21 cellular contexts compared by ENCODE assay signal in genomic region chr9:111744363-111744762, GRCh38. TPM values are rescaled to one million over a fixed set of nuclear protein-coding genes. Genes with fewer than 3 reads are reported as not detected.
DNase-seq lines count a peak whose midpoint lies in the region; ATAC-seq and TF ChIP-seq lines count a peak whose summit lies in the region.
"Had no signal": no experiment of that assay in that cellular context is flagged by ENCODE, and none has a peak within 500 bp of the region (broad histone marks: within the 10 kb centered on the region; RNA-seq: fewer than 3 reads in every experiment).

No MANE protein-coding gene starts in this region.

- no peaks in the 10 kb centered on the region for H3K27me3 Mint-ChIP-seq in MCF 10A (ENCODE audit: insufficient read depth, unreplicated experiment)

- H2BK12ac ChIP-seq in mesenchymal stem cell (ENCODE audit: low read length in 2 of 2), result no peak overlapping the region

- H3K14ac ChIP-seq in mesenchymal stem cell (ENCODE audit: low read length in 2 of 2), result no peak overlapping the region

- no peaks in the 10 kb centered on the region for H3K36me3 Mint-ChIP-seq in MCF 10A (ENCODE audit: insufficient read depth, unreplicated experiment)

- H3K4ac ChIP-seq in mesenchymal stem cell (ENCODE audit: low read depth in 1 of 2, low read length in 2 of 2), result no peak overlapping the region

- H3K4me1 Mint-ChIP-seq in MCF 10A (ENCODE audit: insufficient read depth, unreplicated experiment), result peaks cover 23% of the 10 kb centered on the region

- CTCF ChIA-PET in MCF 10A (lab: Yijun Ruan, JAX) (interaction anchor here (1.1 to 1.6 kb wide), 4 partner anchors 123 to 354 kb away, joined by 3 to 7 read pairs (median 3); no protein-coding TSS in a partner anchor), mammary epithelial cell (lab: Charles Lee; ENCODE audit: low non-redundant PET) (no interaction called here)

- no peak for DNase-seq in MCF 10A (ENCODE audit: unreplicated experiment)
- DNase-seq in breast epithelium (ENCODE audit: low spot score in 2 of 2), result no peak
- DNase-seq in mammary epithelial cell, result no peak
- peak; percentile 40 for DNase-seq in mesenchymal stem cell
- DNase-seq in NCI-H69 (lab: John Stamatoyannopoulos, UW), result no peak
- no peak for DNase-seq in cardiac septum (ENCODE audit: low spot score)
- DNase-seq in gastrocnemius medialis, result no peak
- DNase-seq: C1 segment of cervical spinal cord; DMS 273 treated with DMSO at 0.1 percent for 48 hours; H7; MM.1S; NCI-H1105; NCI-H1694 treated with DMSO at 0.1 percent for 48 hours; NCI-H226; NCI-H526; NK-92 treated with Interleukin-12 subunit alpha and Interleukin-12 subunit beta, amount 100 ng/mL, for 24 hours had no signal

- H3K4me3 Mint-ChIP-seq in MCF 10A (ENCODE audit: unreplicated experiment), result no peak overlapping the region

- intact Hi-C loops in MCF 10A (cut with micrococcal nuclease), result no loop called here
- intact Hi-C loops in breast epithelium (cut with DNase I; ENCODE audit: low total_unique reads), result no loop called here
- intact Hi-C loops in mammary epithelial cell (cut with micrococcal nuclease), result loop anchor here (5.0 kb wide), 1 partner anchor 147 kb away; the partner anchor contains the start of gene PTGR1
- intact Hi-C loops in cardiac septum (cut with DNase I), result no loop called here
- intact Hi-C loops in gastrocnemius medialis (cut with DNase I; ENCODE audit: low total_unique reads), result no loop called here

- H3K9me3 ChIP-seq in breast epithelium (no peaks in the 10 kb centered on the region), mammary epithelial cell (replicated peaks; ENCODE audit: insufficient read depth, low read length) (no peaks in the 10 kb centered on the region), mesenchymal stem cell (ENCODE audit: control insufficient read depth, low read length) (no peaks in the 10 kb centered on the region), gastrocnemius medialis (no peaks in the 10 kb centered on the region)

- H2AFZ ChIP-seq in mammary epithelial cell (ENCODE audit: low read depth, low read length) (peak overlapping the region; percentile 34), mesenchymal stem cell (ENCODE audit: low read depth, low read length) (no peak overlapping the region)

- H3K27me3 ChIP-seq in breast epithelium (no peaks in the 10 kb centered on the region), mammary epithelial cell (ENCODE audit: insufficient read depth, low read length) (no peaks in the 10 kb centered on the region), mesenchymal stem cell (ENCODE audit: control insufficient read depth in 1 of 2, insufficient read depth in 1 of 2, low read length in 2 of 2) (no peaks in the 10 kb centered on the region), gastrocnemius medialis (no peaks in the 10 kb centered on the region)

- no peak overlapping the region for H3K23ac ChIP-seq in mesenchymal stem cell (ENCODE audit: low read length in 2 of 2)

- no peaks in the 10 kb centered on the region for H3K79me1 ChIP-seq in mesenchymal stem cell (replicated peaks; ENCODE audit: low read length, poor library complexity, severe bottlenecking)

- H3K4me1 ChIP-seq in breast epithelium, result no peaks in the 10 kb centered on the region
- H3K4me1 ChIP-seq in mammary epithelial cell (ENCODE audit: insufficient read depth, low read length), result peaks cover 26% of the 10 kb centered on the region
- no peaks in the 10 kb centered on the region for H3K4me1 ChIP-seq in mesenchymal stem cell (ENCODE audit: control insufficient read depth, insufficient read depth, low read depth, low read length)
- no peaks in the 10 kb centered on the region for H3K4me1 ChIP-seq in gastrocnemius medialis

- H4K8ac ChIP-seq in mesenchymal stem cell (ENCODE audit: low read length), result no peak overlapping the region

- no peak overlapping the region for H2BK15ac ChIP-seq in mesenchymal stem cell (ENCODE audit: low read depth, poor library complexity, severe bottlenecking)

- H3K27ac ChIP-seq in breast epithelium (no peak overlapping the region), mammary epithelial cell (ENCODE audit: insufficient read depth, low read depth, low read length) (peak overlapping the region; percentile 97), mesenchymal stem cell (ENCODE audit: low read length, poor library complexity, severe bottlenecking) (no peak overlapping the region), gastrocnemius medialis (no peak overlapping the region)
- H3K27ac ChIP-seq: SK-N-MC had no signal

- POLR2A ChIA-PET in MCF 10A (lab: Yijun Ruan, JAX), result interaction anchor here (0.6 to 4.2 kb wide), 18 partner anchors 8 to 973 kb away, joined by 3 to 17 read pairs (median 5); partner anchors contain the start of genes DNAJC25, GNG10, HSDL2 and UGCG

- TF ChIP-seq CTCF in MCF 10A (IDR thresholded peaks at IDR 0.05; ENCODE audit: unreplicated experiment) (no peak), breast epithelium (IDR thresholded peaks at IDR 0.05) (no peak), mammary epithelial cell (conservative IDR thresholded peaks at IDR 0.05 in 1 of 2, IDR thresholded peaks at IDR 0.05 in 1 of 2; ENCODE audit: extremely low read depth in 1 of 2, insufficient read depth in 1 of 2, low read depth in 1 of 2, low read length in 2 of 2) (no peak), gastrocnemius medialis (IDR thresholded peaks at IDR 0.05 in 4 of 5, conservative IDR thresholded peaks at IDR 0.05 in 1 of 5) (no peak)

- H3K4me2 ChIP-seq in mammary epithelial cell (ENCODE audit: insufficient read depth, low read depth, low read length) (peak overlapping the region; percentile 62), mesenchymal stem cell (ENCODE audit: low read length, poor library complexity, severe bottlenecking) (no peak overlapping the region)

- dilution Hi-C loops in mammary epithelial cell (cut with HindIII; ENCODE audit: low sequenced_read_pairs), result no loop called here

- TF ChIP-seq POLR2A in breast epithelium (IDR thresholded peaks at IDR 0.05) (no peak), gastrocnemius medialis (IDR thresholded peaks at IDR 0.05) (no peak)

- in situ Hi-C loops in mammary epithelial cell (cut with MboI; ENCODE audit: low sequenced_read_pairs in 2 of 2) (no loop called here), gastrocnemius medialis (cut with MboI; ENCODE audit: low sequenced_read_pairs in 4 of 4) (loop anchor here in 1 of 4 donors (25.0 kb wide), 1 partner anchor 107 kb away; the partner anchor contains the start of gene DNAJC25)

- H2AK5ac ChIP-seq in mesenchymal stem cell (ENCODE audit: low read length, severe bottlenecking), result no peak overlapping the region

- H3K18ac ChIP-seq in mesenchymal stem cell (ENCODE audit: low read depth in 1 of 2, low read length in 2 of 2), result no peak overlapping the region

- peaks cover 6% of the 10 kb centered on the region for H3K9me3 Mint-ChIP-seq in MCF 10A (ENCODE audit: unreplicated experiment)

- H3K9ac ChIP-seq in mammary epithelial cell (ENCODE audit: insufficient read depth, low read length) (no peak overlapping the region), mesenchymal stem cell (ENCODE audit: low read length) (no peak overlapping the region)

- H3K27ac Mint-ChIP-seq in MCF 10A (ENCODE audit: low read depth, unreplicated experiment), result peak overlapping the region; percentile 99

- no peak overlapping the region for H2BK5ac ChIP-seq in mesenchymal stem cell (ENCODE audit: low read depth, low read length, poor library complexity, severe bottlenecking)

- H4K91ac ChIP-seq in mesenchymal stem cell (ENCODE audit: low read length), result no peak overlapping the region

- H3K79me2 ChIP-seq in mammary epithelial cell (ENCODE audit: insufficient read depth, low read length), result no peaks in the 10 kb centered on the region

- no peak overlapping the region for H2BK120ac ChIP-seq in mesenchymal stem cell (ENCODE audit: low read depth, low read length)

- BruUV-seq in MCF 10A (replicated peaks; lab: Mats Ljungman, UMichigan), result no TSS peak
- no TSS peak for BruUV-seq in mammary epithelial cell (replicated peaks; lab: Mats Ljungman, UMichigan)

- H3K4me3 ChIP-seq in breast epithelium (no peak overlapping the region), mammary epithelial cell (replicated peaks in 1 of 3; ENCODE audit: insufficient read depth in 1 of 3, low read depth in 2 of 3, low read length in 3 of 3) (no peak overlapping the region), mesenchymal stem cell (ENCODE audit: insufficient read depth in 1 of 2, low read depth in 1 of 2, low read length in 2 of 2) (no peak overlapping the region), gastrocnemius medialis (no peak overlapping the region)
- H3K4me3 ChIP-seq: SK-N-MC had no signal

- H3K36me3 ChIP-seq in breast epithelium (no peaks in the 10 kb centered on the region), mammary epithelial cell (ENCODE audit: insufficient read depth, low read length) (no peaks in the 10 kb centered on the region), mesenchymal stem cell (ENCODE audit: control insufficient read depth in 1 of 2, insufficient read depth in 2 of 2, low read depth in 1 of 2, low read length in 2 of 2) (no peaks in the 10 kb centered on the region), gastrocnemius medialis (no peaks in the 10 kb centered on the region)

- no peaks in the 10 kb centered on the region for H4K20me1 ChIP-seq in mammary epithelial cell (ENCODE audit: insufficient read depth, low read length)

- ATAC-seq in GM21367 (IDR thresholded peaks at IDR 0.05; ENCODE audit: unreplicated experiment), result no peak
- no peak for ATAC-seq in gastrocnemius medialis

RNA-seq across cellular contexts. Expression of gene SHOC1, which starts 50.4 kb away (rescaled TPM):
- total RNA-seq in MCF 10A (2022) (0.09 and 0.15 TPM in 2 replicates), breast epithelium (under 1 TPM in 1 of 3 donors, not detected in 2; 0.33 TPM), mammary epithelial cell (under 1 TPM; under 0.01 to 0.07 TPM), cardiac septum (not detected), gastrocnemius medialis (not detected)
- 0.01 TPM for polyA plus RNA-seq in mammary epithelial cell
- polyA minus RNA-seq in mammary epithelial cell, result not detected
- polyA plus RNA-seq in mesenchymal stem cell (2013, experiment 1 of 2), result 0.01 TPM
- 0.01 TPM for polyA plus RNA-seq in mesenchymal stem cell (2013, experiment 2 of 2)
- total RNA-seq: A172, Daoy, H7, OCI-LY7 had no signal
